In the genomic region with DNA sequence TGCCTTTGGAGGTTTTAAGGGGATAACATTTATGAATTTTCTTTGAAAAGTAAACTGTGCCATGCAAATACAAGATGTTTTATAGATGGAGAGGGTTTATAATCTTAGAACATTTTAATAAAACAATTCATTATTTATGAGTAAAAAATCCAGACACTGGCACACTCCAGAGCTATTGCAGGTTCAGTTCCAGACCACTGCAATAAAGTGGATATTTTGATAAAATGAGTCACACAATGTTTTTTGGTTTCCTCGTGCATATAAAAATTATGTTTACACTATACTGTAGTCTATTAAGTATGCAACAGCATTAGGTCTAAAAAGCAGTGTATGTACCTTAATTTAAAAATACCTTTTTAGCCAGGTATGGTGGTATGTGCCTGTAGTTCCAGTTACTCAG, we compare ENCODE assay signal across 9 cellular contexts.
"Had no signal": no experiment of that assay in that cellular context is flagged by ENCODE, and none has a peak within 500 bp of the region (broad histone marks: within the 10 kb centered on the region; RNA-seq: fewer than 3 reads in every experiment).

No MANE protein-coding gene starts in this region.

- H3K9me3 Mint-ChIP-seq: GM23338 had no signal

- H3K27ac ChIP-seq: GM23248 had no signal

- H3K9ac ChIP-seq: GM23248 had no signal

- H3K4me1 ChIP-seq: HAP-1 had no signal

- H3K27ac Mint-ChIP-seq: GM23338, H9, HFFc6 had no signal

- H3K4me3 ChIP-seq: GM23248, GM23338, HAP-1 had no signal

- H3K9me3 ChIP-seq: HAP-1 had no signal

- DNase-seq: GM23248, GOT3, H7, H9, HCEC 1CT, HFFc6 had no signal

- H3K4me2 ChIP-seq: GM23338 had no signal

- H3K4me3 Mint-ChIP-seq: GM23338, H9, HFFc6 had no signal

- H3K36me3 ChIP-seq: HAP-1 had no signal

- H2AFZ ChIP-seq: GM23248 had no signal

- ATAC-seq: GM23338, HCT116 had no signal
